In genomic region chr15:64623347-64624024, GRCh38 we compare ENCODE assay signal across 9 cellular contexts.
A peak's percentile ranks its signal among the peaks of the same experiment; 100 is the strongest.
DNase-seq lines count a peak whose midpoint lies in the region; ATAC-seq and TF ChIP-seq lines count a peak whose summit lies in the region.
"Had no signal": no experiment of that assay in that cellular context is flagged by ENCODE, and none has a peak within 500 bp of the region (broad histone marks: within the 10 kb centered on the region; RNA-seq: fewer than 3 reads in every experiment).

No MANE protein-coding gene starts in this region.

- no peak for TF ChIP-seq POLR2A in stomach (IDR thresholded peaks at IDR 0.05)

- POLR2A ChIA-PET in activated CD4-positive, alpha-beta memory T cell treated with anti-CD3 and anti-CD28 coated beads, Interleukin-2, amount 10 ng/mL, durations not matched to agents 7 days and 5 days (lab: Charles Lee): interaction anchor here (0.6 to 3.5 kb wide), 6 partner anchors 8 to 163 kb away, joined by 3 to 26 read pairs (median 6); partner anchors contain the start of gene ZNF609

- peak; percentile 42 for DNase-seq in activated CD8-positive, alpha-beta memory T cell treated with anti-CD3 and anti-CD28 coated beads, Interleukin-2, amount 10 ng/mL, durations not matched to agents 7 days and 5 days
- DNase-seq in activated CD8-positive, alpha-beta memory T cell treated with anti-CD3 and anti-CD28 coated beads for 24 hours: no peak
- DNase-seq in activated CD4-positive, alpha-beta memory T cell treated with anti-CD3 and anti-CD28 coated beads, Interleukin-2, amount 10 ng/mL, durations not matched to agents 7 days and 5 days: peak; percentile 26
- DNase-seq in fibroblast of the aortic adventitia (ENCODE audit: low read depth) (peak; percentile 32), stomach (no peak), Calu3 (no peak), kidney glomerular epithelial cell (lab: John Stamatoyannopoulos, UW) (no peak), GOT3 (lab: John Stamatoyannopoulos, UW) (no peak)
- DNase-seq: NCI-H446 had no signal

- no TSS peak for BruUV-seq in Calu3 (replicated peaks; lab: Mats Ljungman, UMichigan)

- H3K27ac Mint-ChIP-seq in activated CD8-positive, alpha-beta memory T cell treated with anti-CD3 and anti-CD28 coated beads, Interleukin-2, amount 10 ng/mL, durations not matched to agents 7 days and 5 days: peak overlapping the region; percentile 93
- H3K27ac Mint-ChIP-seq in activated CD4-positive, alpha-beta memory T cell treated with anti-CD3 and anti-CD28 coated beads, Interleukin-2, amount 10 ng/mL, durations not matched to agents 7 days and 5 days: peak overlapping the region; percentile 93
- no peak overlapping the region for H3K27ac Mint-ChIP-seq in Calu3 (ENCODE audit: unreplicated experiment)

- TF ChIP-seq CTCF in fibroblast of the aortic adventitia (IDR thresholded peaks at IDR 0.05; ENCODE audit: insufficient read depth, low read length) (no peak), stomach (IDR thresholded peaks at IDR 0.05) (no peak), Calu3 (IDR thresholded peaks at IDR 0.05; ENCODE audit: unreplicated experiment) (no peak)

- H3K4me3 Mint-ChIP-seq in activated CD8-positive, alpha-beta memory T cell treated with anti-CD3 and anti-CD28 coated beads, Interleukin-2, amount 10 ng/mL, durations not matched to agents 7 days and 5 days: peak overlapping the region; percentile 9
- peak overlapping the region; percentile 63 for H3K4me3 Mint-ChIP-seq in activated CD4-positive, alpha-beta memory T cell treated with anti-CD3 and anti-CD28 coated beads, Interleukin-2, amount 10 ng/mL, durations not matched to agents 7 days and 5 days
- no peak overlapping the region for H3K4me3 Mint-ChIP-seq in Calu3 (ENCODE audit: low read depth, unreplicated experiment)

- no peaks in the 10 kb centered on the region for H3K9me3 Mint-ChIP-seq in activated CD8-positive, alpha-beta memory T cell treated with anti-CD3 and anti-CD28 coated beads, Interleukin-2, amount 10 ng/mL, durations not matched to agents 7 days and 5 days (ENCODE audit: low read depth)
- H3K9me3 Mint-ChIP-seq in activated CD4-positive, alpha-beta memory T cell treated with anti-CD3 and anti-CD28 coated beads, Interleukin-2, amount 10 ng/mL, durations not matched to agents 7 days and 5 days: no peaks in the 10 kb centered on the region
- H3K9me3 Mint-ChIP-seq in Calu3 (ENCODE audit: low read depth, unreplicated experiment): no peaks in the 10 kb centered on the region

- intact Hi-C loops in stomach (cut with DNase I; ENCODE audit: low total_unique reads) (no loop called here), Calu3 (cut with micrococcal nuclease; ENCODE audit: unreplicated experiment) (no loop called here)

- H3K27me3 Mint-ChIP-seq in activated CD8-positive, alpha-beta memory T cell treated with anti-CD3 and anti-CD28 coated beads, Interleukin-2, amount 10 ng/mL, durations not matched to agents 7 days and 5 days: no peaks in the 10 kb centered on the region
- no peaks in the 10 kb centered on the region for H3K27me3 Mint-ChIP-seq in activated CD4-positive, alpha-beta memory T cell treated with anti-CD3 and anti-CD28 coated beads, Interleukin-2, amount 10 ng/mL, durations not matched to agents 7 days and 5 days
- no peaks in the 10 kb centered on the region for H3K27me3 Mint-ChIP-seq in Calu3 (ENCODE audit: unreplicated experiment)

- no peak for TF ChIP-seq EP300 in stomach (IDR thresholded peaks at IDR 0.05)

- H3K27me3 ChIP-seq in stomach: no peaks in the 10 kb centered on the region

- peaks cover 20 to 63% (median 39%) of the 10 kb centered on the region in 4 donors for H3K4me1 ChIP-seq in stomach

- H3K36me3 ChIP-seq in stomach: peaks cover 0 to 23% (median 13%) of the 10 kb centered on the region in 4 donors

- peak overlapping the region in 3 of 5 donors; percentile 40 to 65 (median 63) for H3K27ac ChIP-seq in stomach

- CTCF ChIA-PET in activated CD8-positive, alpha-beta memory T cell treated with anti-CD3 and anti-CD28 coated beads, Interleukin-2, amount 10 ng/mL, durations not matched to agents 7 days and 5 days (lab: Charles Lee): interaction anchor here (1.0 to 1.4 kb wide), 3 partner anchors 11 to 13 kb away, joined by 3 to 7 read pairs (median 3); no protein-coding TSS in a partner anchor
- CTCF ChIA-PET in activated CD4-positive, alpha-beta memory T cell treated with anti-CD3 and anti-CD28 coated beads, Interleukin-2, amount 10 ng/mL, durations not matched to agents 7 days and 5 days (lab: Charles Lee): interaction anchor here (0.6 to 1.2 kb wide), 3 partner anchors 10 to 30 kb away, joined by 3 to 4 read pairs (median 4); no protein-coding TSS in a partner anchor
- CTCF ChIA-PET in Calu3 (lab: Charles Lee): no interaction called here

- no peak for ATAC-seq in activated CD8-positive, alpha-beta memory T cell treated with anti-CD3 and anti-CD28 coated beads, Interleukin-2, amount 10 ng/mL, durations not matched to agents 7 days and 5 days

- H3K36me3 Mint-ChIP-seq in activated CD8-positive, alpha-beta memory T cell treated with anti-CD3 and anti-CD28 coated beads, Interleukin-2, amount 10 ng/mL, durations not matched to agents 7 days and 5 days: peaks cover 21% of the 10 kb centered on the region
- H3K36me3 Mint-ChIP-seq in activated CD4-positive, alpha-beta memory T cell treated with anti-CD3 and anti-CD28 coated beads, Interleukin-2, amount 10 ng/mL, durations not matched to agents 7 days and 5 days (ENCODE audit: low read depth): peaks cover 19% of the 10 kb centered on the region
- peaks cover 15% of the 10 kb centered on the region for H3K36me3 Mint-ChIP-seq in Calu3 (ENCODE audit: insufficient read depth, unreplicated experiment)

- H3K4me3 ChIP-seq in fibroblast of the aortic adventitia (ENCODE audit: low read depth, low read length) (no peak overlapping the region), stomach (no peak overlapping the region)

- H3K9me3 ChIP-seq in stomach: no peaks in the 10 kb centered on the region

- WGBS in stomach, 5 donors: 67 to 82% (median 81%) methylated on average over 2 of the region's 2 CpGs

- peaks cover 78% of the 10 kb centered on the region for H3K4me1 Mint-ChIP-seq in activated CD8-positive, alpha-beta memory T cell treated with anti-CD3 and anti-CD28 coated beads, Interleukin-2, amount 10 ng/mL, durations not matched to agents 7 days and 5 days
- peaks cover 75% of the 10 kb centered on the region for H3K4me1 Mint-ChIP-seq in activated CD4-positive, alpha-beta memory T cell treated with anti-CD3 and anti-CD28 coated beads, Interleukin-2, amount 10 ng/mL, durations not matched to agents 7 days and 5 days
- H3K4me1 Mint-ChIP-seq in Calu3 (ENCODE audit: low read depth, unreplicated experiment): peaks cover 23% of the 10 kb centered on the region

Comparison
In these comparisons a context has a peak if more than half of its experiments do, and no peak if none do; other contexts are left out.
1. DNase-seq: peak in activated CD8-positive, alpha-beta memory T cell treated with anti-CD3 and anti-CD28 coated beads, Interleukin-2, amount 10 ng/mL, durations not matched to agents 7 days and 5 days (single experiment), activated CD4-positive, alpha-beta memory T cell treated with anti-CD3 and anti-CD28 coated beads, Interleukin-2, amount 10 ng/mL, durations not matched to agents 7 days and 5 days (single experiment) and fibroblast of the aortic adventitia (single experiment); none in activated CD8-positive, alpha-beta memory T cell treated with anti-CD3 and anti-CD28 coated beads for 24 hours (single experiment), stomach (single experiment), Calu3 (single experiment), kidney glomerular epithelial cell (single experiment) and GOT3 (single experiment).